20 cellular contexts compared by ENCODE assay signal in genomic region chr11:111405551-111405950, GRCh38. TPM values are rescaled to one million over a fixed set of nuclear protein-coding genes. Genes with fewer than 3 reads are reported as not detected.
DNase-seq lines count a peak whose midpoint lies in the region; ATAC-seq, FAIRE-seq and TF ChIP-seq lines count a peak whose summit lies in the region.
"Had no signal": no experiment of that assay in that cellular context is flagged by ENCODE, and none has a peak within 500 bp of the region (broad histone marks: within the 10 kb centered on the region; RNA-seq: fewer than 3 reads in every experiment).

No MANE protein-coding gene starts in this region.

- RAD21 ChIA-PET in GM12878 (lab: Charles Lee; ENCODE audit: unreplicated experiment), result interaction anchor here (10.0 to 19.2 kb wide), 2 partner anchors 15 to 36 kb away, joined by 77 to 657 read pairs; partner anchors contain the start of gene POU2AF1

- H3K79me2 ChIP-seq in HepG2 (ENCODE audit: insufficient read depth, low read length) (no peaks in the 10 kb centered on the region), Karpas-422 (ENCODE audit: low read length) (no peaks in the 10 kb centered on the region), GM12878 (ENCODE audit: control insufficient read depth, insufficient read depth, low read length) (no peaks in the 10 kb centered on the region; the same call in 1 of the 2 replicates)

- no peaks in the 10 kb centered on the region for H3K27me3 ChIP-seq in HepG2 (ENCODE audit: control insufficient read depth in 1 of 2, insufficient read depth in 2 of 2, low read length in 2 of 2)
- no peaks in the 10 kb centered on the region for H3K27me3 ChIP-seq in right lobe of liver
- H3K27me3 ChIP-seq in Karpas-422 (ENCODE audit: low read length), result no peaks in the 10 kb centered on the region
- H3K27me3 ChIP-seq in GM12878 (replicated peaks in 1 of 2; ENCODE audit: control insufficient read depth in 2 of 2, insufficient read depth in 2 of 2, low read length in 1 of 2), result no peaks in the 10 kb centered on the region
- H3K27me3 ChIP-seq: BLaER1 had no signal

- SMC1A ChIA-PET in GM12878 (lab: Charles Lee; ENCODE audit: uncharacterized antibody, unreplicated experiment), result interaction anchor here (1.3 to 29.3 kb wide), 6 partner anchors 9 to 41 kb away, joined by 4 to 972 read pairs (median 28); partner anchors contain the start of gene POU2AF1

- TF ChIP-seq EP300 in HepG2 (IDR thresholded peaks at IDR 0.05; ENCODE audit: low read depth in 2 of 2, low read length in 2 of 2), result no peak
- TF ChIP-seq EP300 in HepG2 (CRISPR knock-in tag; IDR thresholded peaks at IDR 0.05; ENCODE audit: borderline replicate concordance), result no peak
- no peak for TF ChIP-seq EP300 in GM12878 (IDR thresholded peaks at IDR 0.05; ENCODE audit: borderline replicate concordance in 1 of 2, control insufficient read depth in 1 of 2, low read depth in 2 of 2, low read length in 2 of 2)

- no peaks in the 10 kb centered on the region for H3K36me3 ChIP-seq in HepG2 (replicated peaks in 1 of 2; ENCODE audit: control insufficient read depth in 1 of 2, insufficient read depth in 2 of 2, low read length in 2 of 2)
- H3K36me3 ChIP-seq in right lobe of liver, result no peaks in the 10 kb centered on the region
- peaks cover 14% of the 10 kb centered on the region; the same call in 1 of the 2 replicates for H3K36me3 ChIP-seq in Karpas-422 (ENCODE audit: insufficient read depth, low read length)
- no peaks in the 10 kb centered on the region for H3K36me3 ChIP-seq in GM12878 (ENCODE audit: control insufficient read depth in 2 of 2, insufficient read depth in 2 of 2, low read length in 1 of 2)
- H3K36me3 ChIP-seq: BLaER1, HAP-1 had no signal

- intact Hi-C loops in HepG2 (cut with micrococcal nuclease; ENCODE audit: unreplicated experiment) (no loop called here), right lobe of liver (cut with DNase I) (no loop called here), GM12878 (cut with micrococcal nuclease; ENCODE audit: unreplicated experiment) (no loop called here)

- ATAC-seq in HepG2 (no peak), right lobe of liver (no peak), GM12878 (no peak)
- ATAC-seq: CD8-positive, alpha-beta T cell had no signal

- BruUV-seq in HepG2 (replicated peaks; lab: Mats Ljungman, UMichigan), result no TSS peak
- no TSS peak for BruUV-seq in GM12878 (replicated peaks; lab: Mats Ljungman, UMichigan)

- H3K4me2 ChIP-seq in HepG2 (ENCODE audit: low read depth, low read length), result no peak overlapping the region
- no peak overlapping the region for H3K4me2 ChIP-seq in Karpas-422 (ENCODE audit: low read depth, low read length, poor library complexity, severe bottlenecking)
- H3K4me2 ChIP-seq in GM12878 (ENCODE audit: control insufficient read depth, insufficient read depth), result no peak overlapping the region
- H3K4me2 ChIP-seq: BLaER1 had no signal

- in situ Hi-C loops in HepG2 (cut with HindIII; ENCODE audit: extremely low pct_ligation_motif_present, low pct_unique_long_range_greater_than_20kb) (no loop called here), GM12878 (cut with MboI) (no loop called here)

- no peak for TF ChIP-seq POLR2A in HepG2 (IDR thresholded peaks at IDR 0.05; ENCODE audit: insufficient read depth in 1 of 2, low read depth in 2 of 2, low read length in 2 of 2)
- no peak for TF ChIP-seq POLR2A in right lobe of liver (IDR thresholded peaks at IDR 0.05)
- no peak for TF ChIP-seq POLR2A in GM12878 (IDR thresholded peaks at IDR 0.05; ENCODE audit: low read depth, low read length)

- H3K4me1 ChIP-seq in HepG2 (ENCODE audit: insufficient read depth, low read length), result peaks cover 14% of the 10 kb centered on the region
- H3K4me1 ChIP-seq in right lobe of liver, result peaks cover 0 to 5% (median 0%) of the 10 kb centered on the region in 4 donors
- peaks cover 48% of the 10 kb centered on the region for H3K4me1 ChIP-seq in Karpas-422 (ENCODE audit: low read length)
- H3K4me1 ChIP-seq in GM12878 (ENCODE audit: control insufficient read depth, insufficient read depth, low read length), result peaks cover 33% of the 10 kb centered on the region
- H3K4me1 ChIP-seq: Caco-2, HAP-1 had no signal

- H3K9me2 ChIP-seq in Karpas-422 (replicated peaks; ENCODE audit: insufficient read depth, low read length), result no peaks in the 10 kb centered on the region

- 86% methylated on average over 2 of the region's 2 CpGs for WGBS in HepG2 (ENCODE audit: low lambda C conversion rate)
- WGBS in right lobe of liver (ENCODE audit: insufficient coverage, low coverage, low lambda C conversion rate, missing lambda C conversion rate), result no CpG with 5 or more reads among the region's 2 CpGs
- WGBS in GM12878 (ENCODE audit: insufficient coverage, insufficient replicate concordance, low lambda C conversion rate, missing lambda C conversion rate), result 17% methylated on average over 2 of the region's 2 CpGs

- TF ChIP-seq RAD21 in HepG2 (CRISPR knock-in tag; IDR thresholded peaks at IDR 0.05), result no peak
- no peak for TF ChIP-seq RAD21 in GM12878 (IDR thresholded peaks at IDR 0.05; ENCODE audit: insufficient read depth, low read depth, low read length)

- H3K4me3 ChIP-seq in HepG2 (replicated peaks in 1 of 3; ENCODE audit: insufficient read depth in 1 of 3, low read depth in 2 of 3, low read length in 3 of 3), result no peak overlapping the region
- no peak overlapping the region for H3K4me3 ChIP-seq in right lobe of liver
- no peak overlapping the region for H3K4me3 ChIP-seq in Karpas-422 (ENCODE audit: low read length)
- no peak overlapping the region for H3K4me3 ChIP-seq in GM12878
- H3K4me3 ChIP-seq: BLaER1, HAP-1 had no signal

- no peak for FAIRE-seq in HepG2 (lab: Jason Lieb, UNC)
- no peak for FAIRE-seq in GM12878 (lab: Jason Lieb, UNC)
- FAIRE-seq: G401.6, GM18507, H54 had no signal

- H4K20me1 ChIP-seq in HepG2 (ENCODE audit: insufficient read depth, low read length), result no peaks in the 10 kb centered on the region
- no peaks in the 10 kb centered on the region for H4K20me1 ChIP-seq in Karpas-422 (ENCODE audit: insufficient read depth, low read depth, low read length)
- no peaks in the 10 kb centered on the region for H4K20me1 ChIP-seq in GM12878 (ENCODE audit: control insufficient read depth, insufficient read depth)
- H4K20me1 ChIP-seq: BLaER1 had no signal

- CTCF ChIA-PET in HepG2 (lab: Yijun Ruan, JAX; ENCODE audit: low intra/inter-chr PET ratio, low total read pairs) (no interaction called here), GM12878 (lab: Yijun Ruan, JAX) (interaction anchor here (2.2 kb wide), 1 partner anchor 17 kb away, joined by 7 read pairs; no protein-coding TSS in a partner anchor)

- TF ChIP-seq CTCF in HepG2 (CRISPR knock-in tag; IDR thresholded peaks at IDR 0.05) (no peak), right lobe of liver (IDR thresholded peaks at IDR 0.05) (no peak), GM12878 (IDR thresholded peaks at IDR 0.05 in 2 of 3, conservative IDR thresholded peaks at IDR 0.05 in 1 of 3; ENCODE audit: control insufficient read depth in 2 of 3, extremely low read depth in 1 of 3, insufficient read depth in 1 of 3, low read depth in 3 of 3, low read length in 3 of 3) (no peak)

- DNase-seq in HepG2 (ENCODE audit: low spot score) (no peak), right lobe of liver (no peak), Karpas-422 (peak; percentile 85), GM12878 (ENCODE audit: low read depth, low spot score) (no peak), SK-N-DZ (ENCODE audit: low spot score) (no peak), AG08396 (ENCODE audit: low spot score) (no peak)
- DNase-seq: Caco-2; CD4-positive, CD25-positive, alpha-beta regulatory T cell; CD8-positive, alpha-beta T cell; DMS153; DND-41; GOT3 had no signal

- H2AFZ ChIP-seq in HepG2 (ENCODE audit: low read length) (no peak overlapping the region), Karpas-422 (ENCODE audit: low read length) (peak overlapping the region; percentile 66; the same call in 1 of the 2 replicates), GM12878 (ENCODE audit: control insufficient read depth, low read depth, low read length) (no peak overlapping the region)

- no peak overlapping the region for H3K9ac ChIP-seq in HepG2 (ENCODE audit: insufficient read depth, low read depth, low read length)
- H3K9ac ChIP-seq in Karpas-422 (ENCODE audit: low read length), result no peak overlapping the region
- no peak overlapping the region for H3K9ac ChIP-seq in GM12878 (ENCODE audit: control insufficient read depth, insufficient read depth, low read length)
- H3K9ac ChIP-seq: BLaER1 had no signal

- POLR2A ChIA-PET in HepG2 (lab: Yijun Ruan, JAX) (no interaction called here), GM12878 (lab: Charles Lee) (interaction anchor here (1.0 to 16.5 kb wide), 3 partner anchors 12 to 35 kb away, joined by 3 to 415 read pairs (median 4); partner anchors contain the start of gene POU2AF1)

- H3K9me3 ChIP-seq in HepG2 (ENCODE audit: low read length) (no peaks in the 10 kb centered on the region), right lobe of liver (no peaks in the 10 kb centered on the region), Karpas-422 (ENCODE audit: low read length) (peaks cover 19% of the 10 kb centered on the region), GM12878 (replicated peaks; ENCODE audit: control insufficient read depth, insufficient read depth, low read length) (peaks cover 7% of the 10 kb centered on the region; the same call in 2 of the 3 replicates)
- H3K9me3 ChIP-seq: Caco-2, HAP-1 had no signal

- H3K27ac ChIP-seq in HepG2 (ENCODE audit: extremely low read length, insufficient read depth, low read length), result no peak overlapping the region
- H3K27ac ChIP-seq in right lobe of liver, result no peak overlapping the region
- peak overlapping the region; percentile 53 for H3K27ac ChIP-seq in Karpas-422 (ENCODE audit: low read length)
- H3K27ac ChIP-seq in GM12878 (ENCODE audit: control insufficient read depth, insufficient read depth), result no peak overlapping the region
- H3K27ac ChIP-seq: BLaER1, C4-2B had no signal

RNA-seq across cellular contexts. Expression of gene POU2AF1, which starts 26.5 kb away (rescaled TPM):
- total RNA-seq in HepG2 (2016; rRNA removed; fragmentation: Illumina TruSeq; extraction: Trizol), result 1.8 and 1.9 TPM in 2 replicates
- 0.40 and 0.53 TPM in 2 replicates for total RNA-seq in HepG2 (2016; cell fraction: cytosol; rRNA removed; fragmentation: Illumina TruSeq; extraction: Trizol; ENCODE audit: low read depth)
- 1.0 and 1.1 TPM in 2 replicates for total RNA-seq in HepG2 (2016; cell fraction: insoluble cytoplasmic fraction; rRNA removed; fragmentation: Illumina TruSeq; extraction: Trizol)
- total RNA-seq in HepG2 (2016; cell fraction: membrane; rRNA removed; fragmentation: Illumina TruSeq; extraction: Trizol), result 0.65 and 2.2 TPM in 2 replicates
- total RNA-seq in HepG2 (2016; cell fraction: nucleus; rRNA removed; fragmentation: Illumina TruSeq; extraction: Trizol), result 0.81 and 1.8 TPM in 2 replicates
- 3.6 and 5.3 TPM in 2 replicates for polyA plus RNA-seq in HepG2 (2011; rRNA removed)
- polyA plus RNA-seq in HepG2 (2011; cell fraction: cytosol; rRNA removed), result 3.0 and 3.2 TPM in 2 replicates
- polyA plus RNA-seq in HepG2 (2011; cell fraction: nucleus; rRNA removed), result 8.2 and 10.5 TPM in 2 replicates
- 4.9 and 6.1 TPM in 2 replicates for polyA plus RNA-seq in HepG2 (2012)
- polyA plus RNA-seq in HepG2 (2016; cell fraction: cytosol; fragmentation: Illumina TruSeq; extraction: Trizol; ENCODE audit: low read depth), result 0.52 and 0.81 TPM in 2 replicates
- polyA plus RNA-seq in HepG2 (2016; cell fraction: insoluble cytoplasmic fraction; fragmentation: Illumina TruSeq; extraction: Trizol; ENCODE audit: low read depth), result 2.3 and 2.6 TPM in 2 replicates
- polyA plus RNA-seq in HepG2 (2016; cell fraction: membrane; fragmentation: Illumina TruSeq; extraction: Trizol; ENCODE audit: low read depth), result 1.4 TPM in 2 replicates
- 3.4 and 4.0 TPM in 2 replicates for polyA plus RNA-seq in HepG2 (2016; cell fraction: nucleus; fragmentation: Illumina TruSeq; extraction: Trizol; ENCODE audit: insufficient read depth, low read depth)
- 0.28 and 3.3 TPM in 2 replicates for polyA minus RNA-seq in HepG2 (2011; rRNA and poly(A)+ RNA removed; ENCODE audit: low replicate concordance)
- 3.1 and 3.6 TPM in 2 replicates for polyA minus RNA-seq in HepG2 (2011; cell fraction: cytosol; rRNA and poly(A)+ RNA removed)
- polyA minus RNA-seq in HepG2 (2011; cell fraction: nucleus; rRNA and poly(A)+ RNA removed), result 4.1 and 5.3 TPM in 2 replicates
- total RNA-seq in right lobe of liver, result 1 to 10 TPM in 2 of 6 experiments, under 1 TPM in 4; 0.06 to 2.4 (median 0.63) TPM
- 803 and 894 TPM in 2 replicates for total RNA-seq in Karpas-422 (2014; rRNA removed; shearing (Covaris generic); ENCODE audit: low replicate concordance)
- 165 and 176 TPM in 2 replicates for total RNA-seq in GM12878 (2013; cell fraction: nucleolus; rRNA removed)
- total RNA-seq in GM12878 (2014; rRNA removed), result 28.7 and 31.2 TPM in 2 replicates
- 31.9 and 35.1 TPM in 2 replicates for total RNA-seq in GM12878 (2014; rRNA removed; fragmentation: Illumina TruSeq; extraction: Trizol)
- 165 and 169 TPM in 2 replicates for total RNA-seq in GM12878 (2021)
- 175 TPM for polyA plus RNA-seq in GM12878 (2011; ENCODE audit: low read depth)
- polyA plus RNA-seq in GM12878 (2011; rRNA removed), result 34.5 and 61.7 TPM in 2 replicates
- polyA plus RNA-seq in GM12878 (2011; cell fraction: cytosol; rRNA removed), result 57.8 and 71.0 TPM in 2 replicates
- 98.1 and 141 TPM in 2 replicates for polyA plus RNA-seq in GM12878 (2011; cell fraction: nucleus; rRNA removed)
- 246 and 275 TPM in 2 replicates for polyA plus RNA-seq in GM12878 (2012)
- polyA plus RNA-seq in GM12878 (2014; fragmentation: Illumina TruSeq; extraction: Trizol), result 97.7 and 107 TPM in 2 replicates
- 10 to 100 TPM; 13.1 to 92.7 TPM for polyA plus RNA-seq in GM12878 (2014; fragmentation: Nextera tagmentation; extraction: Ambion mirVana)
- 93.5 and 128 TPM in 2 replicates for polyA plus RNA-seq in GM12878 (2014; rRNA removed)
- 10 to 100 TPM; 71.3 to 79.7 TPM for polyA plus RNA-seq in GM12878 (2016; fragmentation: Nextera tagmentation; extraction: Ambion mirVana)
- polyA minus RNA-seq in GM12878 (2011; rRNA and poly(A)+ RNA removed), result 70.5 and 86.6 TPM in 2 replicates
- 55.2 and 55.6 TPM in 2 replicates for polyA minus RNA-seq in GM12878 (2011; cell fraction: cytosol; rRNA and poly(A)+ RNA removed)
- polyA minus RNA-seq in GM12878 (2011; cell fraction: nucleus; rRNA and poly(A)+ RNA removed), result 48.6 and 100 TPM in 2 replicates
- polyA plus RNA-seq in SK-N-DZ (2014; cell fraction: cytosol; rRNA removed), result not detected in 2 replicates
- not detected in 2 replicates for polyA plus RNA-seq in SK-N-DZ (2014; cell fraction: nucleus; rRNA removed)
- total RNA-seq: A172, A673 had no signal

Comparison
In these comparisons a context has a peak if more than half of its experiments do, and no peak if none do; other contexts are left out.
1. RNA of gene POU2AF1, which starts 26.5 kb away (total RNA-seq): 803 to 894 TPM in Karpas-422 and 28.7 to 176 TPM in GM12878; 0.40 to 2.2 TPM in HepG2 and 0.06 to 2.4 TPM in right lobe of liver; every median in the first group is over 4 times any median in the second.